10 cellular contexts compared by ENCODE assay signal in the genomic region with DNA sequence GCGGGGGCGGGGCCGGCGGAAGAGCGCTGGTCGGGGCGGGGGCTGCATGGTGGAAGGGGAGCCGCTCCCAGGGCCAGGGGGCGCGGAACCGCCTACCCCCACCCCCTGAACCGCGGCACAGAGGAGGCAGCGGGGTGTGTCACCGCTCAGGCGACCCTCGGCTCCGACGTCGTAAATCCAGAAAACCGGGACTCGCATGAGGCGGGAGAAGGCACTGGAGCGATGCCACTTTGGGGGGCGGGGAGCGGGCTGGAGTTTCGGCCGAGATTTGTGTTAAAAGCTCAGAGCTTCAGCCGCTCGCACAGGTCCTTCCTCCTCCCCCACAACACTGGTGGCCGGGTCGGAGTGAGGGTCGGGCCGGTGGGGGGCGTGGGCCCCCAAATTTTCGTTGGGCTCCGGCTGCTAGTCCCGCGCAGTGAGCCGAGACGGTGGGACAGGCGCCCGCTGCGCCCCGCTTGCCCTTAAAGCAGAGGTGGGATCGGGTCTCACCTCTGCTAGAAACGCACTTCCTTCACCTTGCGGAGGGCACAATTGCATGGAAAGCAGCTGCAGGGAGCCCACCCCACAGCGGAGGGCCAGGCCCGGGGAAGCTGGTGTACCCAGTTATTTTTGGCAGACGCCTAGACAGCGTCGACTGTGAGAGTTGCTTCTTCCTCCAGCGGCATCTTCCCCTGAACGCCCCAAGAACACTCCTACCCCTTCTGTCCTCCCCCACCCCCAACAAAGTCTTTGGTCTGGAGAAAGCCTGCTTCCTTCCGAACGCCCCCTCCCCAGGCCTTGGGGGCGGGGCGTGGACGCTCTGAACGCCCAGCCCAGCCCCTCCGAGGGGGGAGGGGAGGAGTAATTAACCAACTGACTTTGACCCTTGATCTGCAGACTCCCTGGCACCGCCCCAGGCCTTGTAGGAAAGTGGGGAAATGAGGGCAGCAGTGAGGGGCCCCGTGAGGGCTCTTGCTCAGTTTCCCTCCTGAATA. TPM values are rescaled to one million over a fixed set of nuclear protein-coding genes. Genes with fewer than 3 reads are reported as not detected.
DNase-seq lines count a peak whose midpoint lies in the region; ATAC-seq, FAIRE-seq and TF ChIP-seq lines count a peak whose summit lies in the region.
"Had no signal": no experiment of that assay in that cellular context is flagged by ENCODE, and none has a peak within 500 bp of the region (broad histone marks: within the 10 kb centered on the region; RNA-seq: fewer than 3 reads in every experiment).

No MANE protein-coding gene starts in this region.

- no peak overlapping the region for H3K27ac Mint-ChIP-seq in activated T-cell treated with anti-CD3 and anti-CD28 coated beads, Interleukin-2, amount 50 U/mL, for 72 hours

- peaks cover 7 to 34% (median 20%) of the 10 kb centered on the region in 9 donors for H3K4me1 ChIP-seq in heart right ventricle
- peaks cover 48% of the 10 kb centered on the region for H3K4me1 ChIP-seq in HepG2 (ENCODE audit: insufficient read depth, low read length)
- peaks cover 14% of the 10 kb centered on the region for H3K4me1 ChIP-seq in upper lobe of right lung

- no peak for ATAC-seq in heart right ventricle
- ATAC-seq in left ventricle myocardium superior, result no peak
- no peak for ATAC-seq in activated T-cell treated with anti-CD3 and anti-CD28 coated beads, Interleukin-2, amount 50 U/mL, for 72 hours (replicated peaks in 1 of 2)
- no peak for ATAC-seq in HepG2
- ATAC-seq in upper lobe of right lung, result no peak
- no peak for ATAC-seq in GM21390 (IDR thresholded peaks at IDR 0.05; ENCODE audit: unreplicated experiment)

- no peaks in the 10 kb centered on the region for H3K9me3 Mint-ChIP-seq in activated T-cell treated with anti-CD3 and anti-CD28 coated beads, Interleukin-2, amount 50 U/mL, for 72 hours

- H3K9me3 ChIP-seq in heart right ventricle, result no peaks in the 10 kb centered on the region
- no peaks in the 10 kb centered on the region for H3K9me3 ChIP-seq in HepG2 (ENCODE audit: low read length)
- no peaks in the 10 kb centered on the region for H3K9me3 ChIP-seq in upper lobe of right lung

- H2AFZ ChIP-seq in HepG2 (ENCODE audit: low read length), result no peak overlapping the region

- peaks cover 0 to 2% of the 10 kb centered on the region in 2 donors for H3K36me3 Mint-ChIP-seq in activated T-cell treated with anti-CD3 and anti-CD28 coated beads, Interleukin-2, amount 50 U/mL, for 72 hours (ENCODE audit: insufficient read depth in 2 of 2)

- no TSS peak for BruUV-seq in HepG2 (replicated peaks; lab: Mats Ljungman, UMichigan)

- TF ChIP-seq CTCF in heart right ventricle (IDR thresholded peaks at IDR 0.05) (no peak), HepG2 (CRISPR knock-in tag; IDR thresholded peaks at IDR 0.05) (no peak), upper lobe of right lung (IDR thresholded peaks at IDR 0.05) (no peak)

- DNase-seq in heart right ventricle (no peak), left ventricle myocardium superior (no peak), HepG2 (ENCODE audit: low spot score) (no peak), upper lobe of right lung (no peak), NCI-H146 treated with DMSO at 0.1 percent for 48 hours (lab: John Stamatoyannopoulos, UW; ENCODE audit: unreplicated experiment) (no peak)
- no peak for DNase-seq in activated T-cell treated with anti-CD3 and anti-CD28 coated beads, Interleukin-2, amount 50 U/mL, for 72 hours
- DNase-seq in effector CD4-positive, alpha-beta T cell, result no peak

- POLR2A ChIA-PET in HepG2 (lab: Yijun Ruan, JAX), result interaction anchor here (1.1 to 1.3 kb wide), 2 partner anchors 11 to 70 kb away, joined by 3 read pairs; a partner anchor contains a TSS

- H3K79me2 ChIP-seq in HepG2 (ENCODE audit: insufficient read depth, low read length), result no peaks in the 10 kb centered on the region

- H3K36me3 ChIP-seq in heart right ventricle (no peaks in the 10 kb centered on the region), HepG2 (replicated peaks in 1 of 2; ENCODE audit: control insufficient read depth in 1 of 2, insufficient read depth in 2 of 2, low read length in 2 of 2) (no peaks in the 10 kb centered on the region), upper lobe of right lung (no peaks in the 10 kb centered on the region)

- H3K4me3 Mint-ChIP-seq in activated T-cell treated with anti-CD3 and anti-CD28 coated beads, Interleukin-2, amount 50 U/mL, for 72 hours, result peak overlapping the region; percentile 69 to 80

- no peak for TF ChIP-seq RAD21 in HepG2 (CRISPR knock-in tag; IDR thresholded peaks at IDR 0.05)

- peaks cover 63% of the 10 kb centered on the region for H3K27me3 Mint-ChIP-seq in activated T-cell treated with anti-CD3 and anti-CD28 coated beads, Interleukin-2, amount 50 U/mL, for 72 hours (ENCODE audit: low read depth)

- no peak for TF ChIP-seq POLR2A in HepG2 (IDR thresholded peaks at IDR 0.05; ENCODE audit: insufficient read depth in 1 of 2, low read depth in 2 of 2, low read length in 2 of 2)

- 2 to 4% methylated on average over 63 to 64 of the region's 64 CpGs for WGBS in heart right ventricle, 2 donors
- WGBS in HepG2 (ENCODE audit: low lambda C conversion rate), result 18% methylated on average over 27 of the region's 64 CpGs

- intact Hi-C loops in heart right ventricle (cut with DNase I), result no loop called here
- intact Hi-C loops in left ventricle myocardium superior (cut with micrococcal nuclease), result no loop called here
- intact Hi-C loops in HepG2 (cut with micrococcal nuclease; ENCODE audit: unreplicated experiment), result no loop called here
- intact Hi-C loops in upper lobe of right lung (cut with DNase I), result no loop called here

- H3K4me3 ChIP-seq in heart right ventricle (peak overlapping the region in 6 of 10 donors; percentile 3 to 31 (median 6)), HepG2 (replicated peaks in 1 of 3; ENCODE audit: insufficient read depth in 1 of 3, low read depth in 2 of 3, low read length in 3 of 3) (peak overlapping the region in 2 of 3 experiments; percentile 40 to 61; a peak in 3 of 6 replicates), upper lobe of right lung (peak overlapping the region; percentile 39)

- no peak overlapping the region for H3K9ac ChIP-seq in HepG2 (ENCODE audit: insufficient read depth, low read depth, low read length)

- CTCF ChIA-PET in HepG2 (lab: Yijun Ruan, JAX; ENCODE audit: low intra/inter-chr PET ratio, low total read pairs), result no interaction called here

- in situ Hi-C loops in HepG2 (cut with HindIII; ENCODE audit: extremely low pct_ligation_motif_present, low pct_unique_long_range_greater_than_20kb), result no loop called here

- H3K27me3 ChIP-seq in heart right ventricle (peaks cover 25 to 67% (median 55%) of the 10 kb centered on the region in 7 donors), HepG2 (ENCODE audit: control insufficient read depth in 1 of 2, insufficient read depth in 2 of 2, low read length in 2 of 2) (peaks cover 28 to 83% of the 10 kb centered on the region in 2 experiments), upper lobe of right lung (peaks cover 25% of the 10 kb centered on the region)

- peak overlapping the region; percentile 71 for H3K4me2 ChIP-seq in HepG2 (ENCODE audit: low read depth, low read length)

- H3K27ac ChIP-seq in heart right ventricle (no peak overlapping the region), HepG2 (ENCODE audit: extremely low read length, insufficient read depth, low read length) (no peak overlapping the region), upper lobe of right lung (no peak overlapping the region)

- FAIRE-seq in HepG2 (lab: Jason Lieb, UNC), result no peak
- FAIRE-seq: TTC549 had no signal

- peaks cover 19% of the 10 kb centered on the region for H3K4me1 Mint-ChIP-seq in activated T-cell treated with anti-CD3 and anti-CD28 coated beads, Interleukin-2, amount 50 U/mL, for 72 hours (ENCODE audit: low read depth)

- TF ChIP-seq EP300 in HepG2 (IDR thresholded peaks at IDR 0.05; ENCODE audit: low read depth in 2 of 2, low read length in 2 of 2) (no peak), HepG2 (CRISPR knock-in tag; IDR thresholded peaks at IDR 0.05; ENCODE audit: borderline replicate concordance) (no peak)

- H4K20me1 ChIP-seq in HepG2 (ENCODE audit: insufficient read depth, low read length), result no peaks in the 10 kb centered on the region

RNA-seq across cellular contexts. Expression of a gene that starts 1.1 kb away (rescaled TPM):
- total RNA-seq in heart right ventricle (not detected), left ventricle myocardium superior (not detected), HepG2 (2016; rRNA removed; fragmentation: Illumina TruSeq; extraction: Trizol) (not detected in 2 replicates), upper lobe of right lung (2.7 TPM)
- polyA plus RNA-seq in heart right ventricle (not detected), HepG2 (2011; rRNA removed) (0.01 and 0.04 TPM in 2 replicates)
- under 1 TPM in 1 of 2 donors, not detected in 1; 0.16 TPM for total RNA-seq in activated T-cell treated with anti-CD3 and anti-CD28 coated beads, Interleukin-2, amount 50 U/mL, for 72 hours
- not detected in 2 replicates for total RNA-seq in HepG2 (2016; cell fraction: cytosol; rRNA removed; fragmentation: Illumina TruSeq; extraction: Trizol; ENCODE audit: low read depth)
- not detected in 2 replicates for total RNA-seq in HepG2 (2016; cell fraction: insoluble cytoplasmic fraction; rRNA removed; fragmentation: Illumina TruSeq; extraction: Trizol)
- total RNA-seq in HepG2 (2016; cell fraction: membrane; rRNA removed; fragmentation: Illumina TruSeq; extraction: Trizol), result not detected in 2 replicates
- not detected in 2 replicates for total RNA-seq in HepG2 (2016; cell fraction: nucleus; rRNA removed; fragmentation: Illumina TruSeq; extraction: Trizol)
- not detected in 2 replicates for polyA plus RNA-seq in HepG2 (2011; cell fraction: cytosol; rRNA removed)
- polyA plus RNA-seq in HepG2 (2011; cell fraction: nucleus; rRNA removed), result 0.03 TPM in 1 of 2 replicates, not detected in the other
- not detected in 2 replicates for polyA plus RNA-seq in HepG2 (2012)
- polyA plus RNA-seq in HepG2 (2016; cell fraction: cytosol; fragmentation: Illumina TruSeq; extraction: Trizol; ENCODE audit: low read depth), result not detected in 2 replicates
- polyA plus RNA-seq in HepG2 (2016; cell fraction: insoluble cytoplasmic fraction; fragmentation: Illumina TruSeq; extraction: Trizol; ENCODE audit: low read depth), result not detected in 2 replicates
- polyA plus RNA-seq in HepG2 (2016; cell fraction: membrane; fragmentation: Illumina TruSeq; extraction: Trizol; ENCODE audit: low read depth), result not detected in 2 replicates
- not detected in 2 replicates for polyA plus RNA-seq in HepG2 (2016; cell fraction: nucleus; fragmentation: Illumina TruSeq; extraction: Trizol; ENCODE audit: insufficient read depth, low read depth)
- not detected in 2 replicates for polyA minus RNA-seq in HepG2 (2011; rRNA and poly(A)+ RNA removed; ENCODE audit: low replicate concordance)
- not detected in 2 replicates for polyA minus RNA-seq in HepG2 (2011; cell fraction: cytosol; rRNA and poly(A)+ RNA removed)
- not detected in 2 replicates for polyA minus RNA-seq in HepG2 (2011; cell fraction: nucleus; rRNA and poly(A)+ RNA removed)
- total RNA-seq: fibroblast of lung had no signal
- polyA plus RNA-seq: fibroblast of lung had no signal

RNA-seq across cellular contexts. Expression of a gene that starts 7.2 kb away (rescaled TPM):
- total RNA-seq in heart right ventricle, result 10 to 100 TPM in 1 of 10 donors, 1 to 10 TPM in 9; 6.1 to 12.8 (median 7.4) TPM
- 1 to 10 TPM; 5.0 to 5.1 TPM for polyA plus RNA-seq in heart right ventricle
- 6.7 TPM for total RNA-seq in left ventricle myocardium superior
- total RNA-seq in activated T-cell treated with anti-CD3 and anti-CD28 coated beads, Interleukin-2, amount 50 U/mL, for 72 hours, result 10 to 100 TPM; 20.0 to 22.4 TPM
- 3.8 and 4.4 TPM in 2 replicates for total RNA-seq in HepG2 (2016; rRNA removed; fragmentation: Illumina TruSeq; extraction: Trizol)
- total RNA-seq in HepG2 (2016; cell fraction: cytosol; rRNA removed; fragmentation: Illumina TruSeq; extraction: Trizol; ENCODE audit: low read depth), result 0.44 and 0.61 TPM in 2 replicates
- total RNA-seq in HepG2 (2016; cell fraction: insoluble cytoplasmic fraction; rRNA removed; fragmentation: Illumina TruSeq; extraction: Trizol), result 2.9 and 4.5 TPM in 2 replicates
- total RNA-seq in HepG2 (2016; cell fraction: membrane; rRNA removed; fragmentation: Illumina TruSeq; extraction: Trizol), result 2.0 and 2.1 TPM in 2 replicates
- 2.9 and 3.7 TPM in 2 replicates for total RNA-seq in HepG2 (2016; cell fraction: nucleus; rRNA removed; fragmentation: Illumina TruSeq; extraction: Trizol)
- polyA plus RNA-seq in HepG2 (2011; rRNA removed), result 1.7 and 2.8 TPM in 2 replicates
- polyA plus RNA-seq in HepG2 (2011; cell fraction: cytosol; rRNA removed), result 1.6 and 2.5 TPM in 2 replicates
- 6.0 and 6.2 TPM in 2 replicates for polyA plus RNA-seq in HepG2 (2011; cell fraction: nucleus; rRNA removed)
- polyA plus RNA-seq in HepG2 (2012), result 1.2 and 2.4 TPM in 2 replicates
- polyA plus RNA-seq in HepG2 (2016; cell fraction: cytosol; fragmentation: Illumina TruSeq; extraction: Trizol; ENCODE audit: low read depth), result 0.25 and 0.27 TPM in 2 replicates
- 2.6 and 2.7 TPM in 2 replicates for polyA plus RNA-seq in HepG2 (2016; cell fraction: insoluble cytoplasmic fraction; fragmentation: Illumina TruSeq; extraction: Trizol; ENCODE audit: low read depth)
- 0.78 and 0.94 TPM in 2 replicates for polyA plus RNA-seq in HepG2 (2016; cell fraction: membrane; fragmentation: Illumina TruSeq; extraction: Trizol; ENCODE audit: low read depth)
- 4.3 and 4.6 TPM in 2 replicates for polyA plus RNA-seq in HepG2 (2016; cell fraction: nucleus; fragmentation: Illumina TruSeq; extraction: Trizol; ENCODE audit: insufficient read depth, low read depth)
- polyA minus RNA-seq in HepG2 (2011; rRNA and poly(A)+ RNA removed; ENCODE audit: low replicate concordance), result 9.8 and 22.8 TPM in 2 replicates
- polyA minus RNA-seq in HepG2 (2011; cell fraction: cytosol; rRNA and poly(A)+ RNA removed), result 3.4 and 4.2 TPM in 2 replicates
- polyA minus RNA-seq in HepG2 (2011; cell fraction: nucleus; rRNA and poly(A)+ RNA removed), result 4.9 and 5.1 TPM in 2 replicates
- 35.6 TPM for total RNA-seq in upper lobe of right lung

RNA-seq across cellular contexts. Expression of a gene that starts 45.8 kb away (rescaled TPM):
- total RNA-seq in heart right ventricle, result under 1 TPM in 5 of 10 donors, not detected in 5; 0.13 to 0.32 (median 0.21) TPM
- under 1 TPM; 0.51 to 0.58 TPM for polyA plus RNA-seq in heart right ventricle
- not detected for total RNA-seq in left ventricle myocardium superior
- 1 to 10 TPM; 2.2 to 4.6 TPM for total RNA-seq in activated T-cell treated with anti-CD3 and anti-CD28 coated beads, Interleukin-2, amount 50 U/mL, for 72 hours
- 0.09 TPM in 1 of 2 replicates, not detected in the other for total RNA-seq in HepG2 (2016; rRNA removed; fragmentation: Illumina TruSeq; extraction: Trizol)
- not detected in 2 replicates for total RNA-seq in HepG2 (2016; cell fraction: cytosol; rRNA removed; fragmentation: Illumina TruSeq; extraction: Trizol; ENCODE audit: low read depth)
- total RNA-seq in HepG2 (2016; cell fraction: insoluble cytoplasmic fraction; rRNA removed; fragmentation: Illumina TruSeq; extraction: Trizol), result 0.17 TPM in 1 of 2 replicates, not detected in the other
- total RNA-seq in HepG2 (2016; cell fraction: membrane; rRNA removed; fragmentation: Illumina TruSeq; extraction: Trizol), result not detected in 2 replicates
- 0.16 TPM in 1 of 2 replicates, not detected in the other for total RNA-seq in HepG2 (2016; cell fraction: nucleus; rRNA removed; fragmentation: Illumina TruSeq; extraction: Trizol)
- polyA plus RNA-seq in HepG2 (2011; rRNA removed), result 0.29 and 0.34 TPM in 2 replicates
- 0.08 and 0.30 TPM in 2 replicates for polyA plus RNA-seq in HepG2 (2011; cell fraction: cytosol; rRNA removed)
- polyA plus RNA-seq in HepG2 (2011; cell fraction: nucleus; rRNA removed), result 4.2 and 5.7 TPM in 2 replicates
- polyA plus RNA-seq in HepG2 (2012), result 0.19 and 0.35 TPM in 2 replicates
- polyA plus RNA-seq in HepG2 (2016; cell fraction: cytosol; fragmentation: Illumina TruSeq; extraction: Trizol; ENCODE audit: low read depth), result 0.17 TPM in 1 of 2 replicates, not detected in the other
- polyA plus RNA-seq in HepG2 (2016; cell fraction: insoluble cytoplasmic fraction; fragmentation: Illumina TruSeq; extraction: Trizol; ENCODE audit: low read depth), result 0.19 TPM in 1 of 2 replicates, not detected in the other
- 0.08 and 0.22 TPM in 2 replicates for polyA plus RNA-seq in HepG2 (2016; cell fraction: membrane; fragmentation: Illumina TruSeq; extraction: Trizol; ENCODE audit: low read depth)
- polyA plus RNA-seq in HepG2 (2016; cell fraction: nucleus; fragmentation: Illumina TruSeq; extraction: Trizol; ENCODE audit: insufficient read depth, low read depth), result 0.52 and 0.55 TPM in 2 replicates
- polyA minus RNA-seq in HepG2 (2011; rRNA and poly(A)+ RNA removed; ENCODE audit: low replicate concordance), result 0.30 and 0.86 TPM in 2 replicates
- polyA minus RNA-seq in HepG2 (2011; cell fraction: cytosol; rRNA and poly(A)+ RNA removed), result not detected in 2 replicates
- 0.75 and 1.4 TPM in 2 replicates for polyA minus RNA-seq in HepG2 (2011; cell fraction: nucleus; rRNA and poly(A)+ RNA removed)
- not detected for total RNA-seq in upper lobe of right lung
